In genomic region chr6:134706153-134706552, GRCh38 we compare ENCODE assay signal across 25 cellular contexts.
DNase-seq lines count a peak whose midpoint lies in the region; ATAC-seq and TF ChIP-seq lines count a peak whose summit lies in the region.
"Had no signal": no experiment of that assay in that cellular context is flagged by ENCODE, and none has a peak within 500 bp of the region (broad histone marks: within the 10 kb centered on the region; RNA-seq: fewer than 3 reads in every experiment).

No MANE protein-coding gene starts in this region.

- no peaks in the 10 kb centered on the region for H3K9me2 ChIP-seq in hepatocyte (replicated peaks; ENCODE audit: insufficient read depth)

- H3K27me3 ChIP-seq in hepatocyte (no peaks in the 10 kb centered on the region), neural progenitor cell (no peaks in the 10 kb centered on the region), gastroesophageal sphincter (no peaks in the 10 kb centered on the region)
- H3K27me3 ChIP-seq: heart right ventricle had no signal

- H4K20me1 ChIP-seq in hepatocyte (ENCODE audit: insufficient read depth, poor library complexity, severe bottlenecking) (no peaks in the 10 kb centered on the region), neural progenitor cell (ENCODE audit: low read depth) (no peaks in the 10 kb centered on the region)

- peak overlapping the region; percentile 21 for H3K27ac ChIP-seq in hepatocyte
- H3K27ac ChIP-seq in neural progenitor cell: no peak overlapping the region
- no peak overlapping the region for H3K27ac ChIP-seq in gastroesophageal sphincter
- H3K27ac ChIP-seq: heart right ventricle, thoracic aorta, VCaP had no signal

- no peaks in the 10 kb centered on the region for H3F3A ChIP-seq in neural progenitor cell (ENCODE audit: low read depth)

- no peak overlapping the region for H3K9ac ChIP-seq in neural progenitor cell

- no peaks in the 10 kb centered on the region for H3K9me3 Mint-ChIP-seq in neural progenitor cell
- H3K9me3 Mint-ChIP-seq: activated CD4-positive, alpha-beta T cell treated with anti-CD3 and anti-CD28 coated beads, Interleukin-2, amount 10 ng/mL, durations not matched to agents 24 days and 14 days; activated T-cell treated with anti-CD3 and anti-CD28 coated beads, Interleukin-2, amount 50 U/mL, for 4 hours; nephron progenitor cell had no signal

- H3K27ac Mint-ChIP-seq in neural progenitor cell: no peak overlapping the region
- H3K27ac Mint-ChIP-seq: activated CD4-positive, alpha-beta T cell treated with anti-CD3 and anti-CD28 coated beads, Interleukin-2, amount 10 ng/mL, durations not matched to agents 24 days and 14 days; nephron progenitor cell had no signal

- peak; percentile 28 for DNase-seq in ELF-1 (ENCODE audit: low read depth, low spot score)
- peak; percentile 24 for DNase-seq in amniotic epithelial cell (ENCODE audit: low read depth)
- no peak for DNase-seq in hepatocyte (ENCODE audit: low spot score)
- DNase-seq in neural progenitor cell (ENCODE audit: low spot score): peak; percentile 25
- no peak for DNase-seq in NCI-H2227 (lab: John Stamatoyannopoulos, UW; ENCODE audit: unreplicated experiment)
- DNase-seq: activated CD4-positive, alpha-beta T cell treated with anti-CD3 and anti-CD28 coated beads, Interleukin-2, amount 10 ng/mL, durations not matched to agents 24 days and 14 days; activated gamma-delta T cell treated with Interleukin-2 at 50 U/mL for 16 hours; activated T-cell treated with anti-CD3 and anti-CD28 coated beads, Interleukin-2, amount 50 U/mL, for 4 hours; C1 segment of cervical spinal cord; COR-L47; GDM1; heart right ventricle; NCI-H1694; NCI-H510A treated with DMSO at 0.1 percent for 48 hours; nephron progenitor cell; SIG-M5; stimulated activated naive CD4-positive, alpha-beta T cell treated with Interleukin-2 at 50 U/mL for 16 hours had no signal

- peaks cover 2% of the 10 kb centered on the region for H3K27me3 Mint-ChIP-seq in neural progenitor cell (ENCODE audit: insufficient read depth, low read depth)

- H3K36me3 Mint-ChIP-seq in neural progenitor cell: no peaks in the 10 kb centered on the region

- peak overlapping the region; percentile 15 for H3K4me2 ChIP-seq in hepatocyte
- no peak overlapping the region for H3K4me2 ChIP-seq in neural progenitor cell

- H3K4me1 ChIP-seq in hepatocyte (ENCODE audit: insufficient read depth): peaks cover 20% of the 10 kb centered on the region
- H3K4me1 ChIP-seq in neural progenitor cell: peaks cover 3% of the 10 kb centered on the region
- no peaks in the 10 kb centered on the region for H3K4me1 ChIP-seq in gastroesophageal sphincter
- H3K4me1 ChIP-seq: heart right ventricle had no signal

- H3K79me2 ChIP-seq in hepatocyte (no peaks in the 10 kb centered on the region), neural progenitor cell (ENCODE audit: low read depth) (no peaks in the 10 kb centered on the region)

- no peak overlapping the region for H3K4me3 ChIP-seq in hepatocyte
- no peak overlapping the region for H3K4me3 ChIP-seq in neural progenitor cell
- no peak overlapping the region for H3K4me3 ChIP-seq in gastroesophageal sphincter
- H3K4me3 ChIP-seq: heart right ventricle, thoracic aorta had no signal

- ATAC-seq in gastroesophageal sphincter (no peak), HG02938 (IDR thresholded peaks at IDR 0.05; ENCODE audit: unreplicated experiment) (no peak), HG03025 (IDR thresholded peaks at IDR 0.05; ENCODE audit: low FRiP score, unreplicated experiment) (no peak)
- ATAC-seq: activated T-cell treated with anti-CD3 and anti-CD28 coated beads, Interleukin-2, amount 50 U/mL, for 4 hours; HepG2; Panc1; sciatic nerve had no signal

- no peaks in the 10 kb centered on the region for H3K36me3 ChIP-seq in hepatocyte (replicated peaks; ENCODE audit: insufficient read depth, low read depth)
- H3K36me3 ChIP-seq in neural progenitor cell: no peaks in the 10 kb centered on the region
- H3K36me3 ChIP-seq in gastroesophageal sphincter: no peaks in the 10 kb centered on the region
- H3K36me3 ChIP-seq: heart right ventricle, thoracic aorta had no signal

- H3K9me3 ChIP-seq in hepatocyte (ENCODE audit: low read depth): no peaks in the 10 kb centered on the region
- no peaks in the 10 kb centered on the region for H3K9me3 ChIP-seq in neural progenitor cell (ENCODE audit: low read depth)
- H3K9me3 ChIP-seq in gastroesophageal sphincter: no peaks in the 10 kb centered on the region
- H3K9me3 ChIP-seq: heart right ventricle, thoracic aorta had no signal

- no peak for TF ChIP-seq EP300 in gastroesophageal sphincter (IDR thresholded peaks at IDR 0.05)

- H3K4me3 Mint-ChIP-seq in neural progenitor cell: no peak overlapping the region
- H3K4me3 Mint-ChIP-seq: activated CD4-positive, alpha-beta T cell treated with anti-CD3 and anti-CD28 coated beads, Interleukin-2, amount 10 ng/mL, durations not matched to agents 24 days and 14 days; activated T-cell treated with anti-CD3 and anti-CD28 coated beads, Interleukin-2, amount 50 U/mL, for 4 hours; nephron progenitor cell had no signal

- 53% methylated on average over 3 of the region's 3 CpGs for WGBS in hepatocyte (ENCODE audit: low lambda C conversion rate, missing lambda C conversion rate)
- 86 to 100% methylated on average over 2 to 3 of the region's 3 CpGs for WGBS in gastroesophageal sphincter (ENCODE audit: low coverage in 1 of 2), 2 donors

- peaks cover 20% of the 10 kb centered on the region for H3K4me1 Mint-ChIP-seq in neural progenitor cell
- H3K4me1 Mint-ChIP-seq: activated CD4-positive, alpha-beta T cell treated with anti-CD3 and anti-CD28 coated beads, Interleukin-2, amount 10 ng/mL, durations not matched to agents 24 days and 14 days had no signal

- TF ChIP-seq CTCF in hepatocyte (IDR thresholded peaks at IDR 0.05; ENCODE audit: poor library complexity) (no peak), neural progenitor cell (IDR thresholded peaks at IDR 0.05) (no peak), gastroesophageal sphincter (IDR thresholded peaks at IDR 0.05) (no peak)

- H2AFZ ChIP-seq in hepatocyte: peak overlapping the region; percentile 8
- no peak overlapping the region for H2AFZ ChIP-seq in neural progenitor cell (replicated peaks)

- no peak for TF ChIP-seq POLR2A in gastroesophageal sphincter (IDR thresholded peaks at IDR 0.05)

Comparison
In these comparisons a context has a peak if more than half of its experiments do, and no peak if none do; other contexts are left out.
1. DNase-seq: peak in ELF-1 (single experiment), amniotic epithelial cell (single experiment) and neural progenitor cell (single experiment); none in hepatocyte (single experiment) and NCI-H2227 (single experiment).